16 cellular contexts compared by ENCODE assay signal in genomic region chr1:4681026-4681425, GRCh38. TPM values are rescaled to one million over a fixed set of nuclear protein-coding genes. Genes with fewer than 3 reads are reported as not detected.
"Had no signal": no experiment of that assay in that cellular context is flagged by ENCODE, and none has a peak within 500 bp of the region (broad histone marks: within the 10 kb centered on the region; RNA-seq: fewer than 3 reads in every experiment).

No MANE protein-coding gene starts in this region.

- H3K36me3 Mint-ChIP-seq: activated naive CD4-positive, alpha-beta T cell treated with anti-CD3 and anti-CD28 coated beads, Interleukin-2, amount 10 ng/mL, durations not matched to agents 7 days and 5 days; stimulated activated memory B cell treated with anti-CD40 and anti-IgM and Interleukin-4, amounts not matched to agents 10 μg/mL and 1 μg/mL and 100 μg/mL, for 72 hours; T-cell had no signal

- H3K4me3 ChIP-seq: cardiac muscle cell, colonic mucosa, hepatocyte, lung, ovary, smooth muscle cell, tibial artery had no signal

- H3K36me3 ChIP-seq: cardiac muscle cell, colonic mucosa, ovary, tibial artery had no signal

- H3K27me3 Mint-ChIP-seq: activated CD8-positive, alpha-beta T cell treated with anti-CD3 and anti-CD28 coated beads for 36 hours had no signal

- H3K27ac ChIP-seq: cardiac muscle cell, colonic mucosa, hepatocyte, ovary, tibial artery had no signal

- H3K27ac Mint-ChIP-seq: activated B cell treated with CpG ODN at 0.5 μM for 24 hours; activated CD8-positive, alpha-beta T cell treated with anti-CD3 and anti-CD28 coated beads for 36 hours; activated naive CD4-positive, alpha-beta T cell treated with anti-CD3 and anti-CD28 coated beads, Interleukin-2, amount 10 ng/mL, durations not matched to agents 7 days and 5 days; stimulated activated memory B cell treated with anti-CD40 and anti-IgM and Interleukin-4, amounts not matched to agents 10 μg/mL and 1 μg/mL and 100 μg/mL, for 72 hours; T-cell had no signal

- DNase-seq: activated B cell treated with CpG ODN at 0.5 μM for 24 hours; activated CD4-positive, alpha-beta T cell treated with anti-CD3 and anti-CD28 coated beads for 48 hours; activated CD8-positive, alpha-beta T cell treated with anti-CD3 and anti-CD28 coated beads for 36 hours; activated naive CD4-positive, alpha-beta T cell treated with anti-CD3 and anti-CD28 coated beads, Interleukin-2, amount 10 ng/mL, durations not matched to agents 7 days and 5 days; activated T-cell treated with anti-CD3 and anti-CD28 coated beads, Interleukin-2, amount 50 U/mL, for 1 hour; colonic mucosa; ovary; stimulated activated CD4-positive, alpha-beta T cell treated with anti-CD3 and anti-CD28 coated beads, Interleukin-4, amount 100 ng/mL, for 4 hours; T-cell; tibial artery had no signal

- H3K4me1 ChIP-seq: colonic mucosa, tibial artery had no signal

- H3K4me1 Mint-ChIP-seq: activated B cell treated with CpG ODN at 0.5 μM for 24 hours; activated naive CD4-positive, alpha-beta T cell treated with anti-CD3 and anti-CD28 coated beads, Interleukin-2, amount 10 ng/mL, durations not matched to agents 7 days and 5 days; stimulated activated memory B cell treated with anti-CD40 and anti-IgM and Interleukin-4, amounts not matched to agents 10 μg/mL and 1 μg/mL and 100 μg/mL, for 72 hours; T-cell had no signal

- H3K27me3 ChIP-seq: cardiac muscle cell, colonic mucosa, hepatocyte, ovary had no signal

- FAIRE-seq: keratinocyte had no signal

- H3K9me3 ChIP-seq: colonic mucosa, ovary had no signal

- H3K4me3 Mint-ChIP-seq: activated B cell treated with CpG ODN at 0.5 μM for 24 hours; activated CD8-positive, alpha-beta T cell treated with anti-CD3 and anti-CD28 coated beads for 36 hours; activated naive CD4-positive, alpha-beta T cell treated with anti-CD3 and anti-CD28 coated beads, Interleukin-2, amount 10 ng/mL, durations not matched to agents 7 days and 5 days; stimulated activated memory B cell treated with anti-CD40 and anti-IgM and Interleukin-4, amounts not matched to agents 10 μg/mL and 1 μg/mL and 100 μg/mL, for 72 hours; T-cell had no signal

RNA-seq across cellular contexts. Expression of gene AJAP1, which starts 26.6 kb away (rescaled TPM):
- total RNA-seq: activated B cell treated with CpG ODN at 0.5 μM for 24 hours, cardiac muscle cell had no signal
- polyA plus RNA-seq: cardiac muscle cell had no signal
